In genomic region chr12:9651265-9651729, GRCh38 we compare ENCODE assay signal across 8 cellular contexts. TPM values are rescaled to one million over a fixed set of nuclear protein-coding genes. Genes with fewer than 3 reads are reported as not detected.
DNase-seq lines count a peak whose midpoint lies in the region; ATAC-seq and TF ChIP-seq lines count a peak whose summit lies in the region.

No MANE protein-coding gene starts in this region.

- peak overlapping the region; percentile 97 for H3K27ac Mint-ChIP-seq in activated T-cell treated with anti-CD3 and anti-CD28 coated beads, Interleukin-2, amount 50 U/mL, for 72 hours
- peak overlapping the region; percentile 97 to 100 (median 97) for H3K27ac Mint-ChIP-seq in immature natural killer cell

- peak in 2 of 3 donors; percentile 57 to 65 for DNase-seq in stimulated activated CD4-positive, alpha-beta T cell treated with anti-CD3 and anti-CD28 coated beads, Interleukin-12 subunit alpha, Interleukin-12 subunit beta, amount 100 ng/mL, for 48 hours (ENCODE audit: low read depth in 2 of 3, low spot score in 1 of 3)
- DNase-seq in stimulated activated CD4-positive, alpha-beta T cell treated with anti-CD3 and anti-CD28 coated beads, Interleukin-12 subunit alpha, Interleukin-12 subunit beta, amount 100 ng/mL, for 4 hours = no peak
- peak; percentile 71 to 77 for DNase-seq in activated T-cell treated with anti-CD3 and anti-CD28 coated beads, Interleukin-2, amount 50 U/mL, for 72 hours
- DNase-seq in immature natural killer cell (peak; percentile 42 to 49 (median 48)), tibial artery (no peak), ureter (ENCODE audit: low spot score) (no peak), GM20000 (ENCODE audit: low spot score) (no peak)

- no peaks in the 10 kb centered on the region for H3K27me3 ChIP-seq in tibial artery

- H3K4me3 ChIP-seq in tibial artery = no peak overlapping the region

- H3K4me1 Mint-ChIP-seq in activated T-cell treated with anti-CD3 and anti-CD28 coated beads, Interleukin-2, amount 50 U/mL, for 72 hours (ENCODE audit: low read depth) = peaks cover 61% of the 10 kb centered on the region
- H3K4me1 Mint-ChIP-seq in immature natural killer cell = peaks cover 64 to 74% of the 10 kb centered on the region in 2 donors

- H3K4me1 ChIP-seq in tibial artery = peaks cover 0 to 30% (median 14%) of the 10 kb centered on the region in 4 donors

- H3K9me3 Mint-ChIP-seq in activated T-cell treated with anti-CD3 and anti-CD28 coated beads, Interleukin-2, amount 50 U/mL, for 72 hours = peaks cover 0 to 4% of the 10 kb centered on the region in 2 donors
- peaks cover 0 to 5% (median under 1%) of the 10 kb centered on the region in 6 donors for H3K9me3 Mint-ChIP-seq in immature natural killer cell

- no peaks in the 10 kb centered on the region for H3K27me3 Mint-ChIP-seq in activated T-cell treated with anti-CD3 and anti-CD28 coated beads, Interleukin-2, amount 50 U/mL, for 72 hours (ENCODE audit: low read depth)
- peaks cover 30 to 45% (median 42%) of the 10 kb centered on the region in 3 donors for H3K27me3 Mint-ChIP-seq in immature natural killer cell (ENCODE audit: low read depth in 3 of 3)

- peak overlapping the region; percentile 25 to 89 for H3K27ac ChIP-seq in tibial artery

- peaks cover 38 to 61% of the 10 kb centered on the region in 2 donors for H3K36me3 Mint-ChIP-seq in activated T-cell treated with anti-CD3 and anti-CD28 coated beads, Interleukin-2, amount 50 U/mL, for 72 hours (ENCODE audit: insufficient read depth in 2 of 2)
- H3K36me3 Mint-ChIP-seq in immature natural killer cell = peaks cover 49 to 60% (median 55%) of the 10 kb centered on the region in 3 donors

- peaks cover 19 to 22% (median 20%) of the 10 kb centered on the region in 3 donors for H3K36me3 ChIP-seq in tibial artery

- TF ChIP-seq CTCF in tibial artery (IDR thresholded peaks at IDR 0.05) (no peak), GM20000 (IDR thresholded peaks at IDR 0.05; ENCODE audit: extremely low read depth, missing control alignments) (no peak)

- peak; percentile 18 to 36 for ATAC-seq in activated T-cell treated with anti-CD3 and anti-CD28 coated beads, Interleukin-2, amount 50 U/mL, for 72 hours (replicated peaks in 1 of 2)
- ATAC-seq in HG02885 (IDR thresholded peaks at IDR 0.05; ENCODE audit: poor library complexity, unreplicated experiment) = no peak

- H3K4me3 Mint-ChIP-seq in activated T-cell treated with anti-CD3 and anti-CD28 coated beads, Interleukin-2, amount 50 U/mL, for 72 hours = peak overlapping the region; percentile 97 to 99
- peak overlapping the region; percentile 97 to 100 (median 99) for H3K4me3 Mint-ChIP-seq in immature natural killer cell

- no peaks in the 10 kb centered on the region for H3K9me3 ChIP-seq in tibial artery

- intact Hi-C loops in tibial artery (cut with DNase I; ENCODE audit: low total_unique reads) = no loop called here

RNA-seq across cellular contexts. Expression of gene CLEC2D, which starts 18.2 kb away (rescaled TPM):
- 100 to 1,000 TPM; 269 to 293 TPM for total RNA-seq in activated T-cell treated with anti-CD3 and anti-CD28 coated beads, Interleukin-2, amount 50 U/mL, for 72 hours
- polyA plus RNA-seq in immature natural killer cell = 10 to 100 TPM; 37.7 to 57.3 (median 38.7) TPM
- 32.6 TPM for total RNA-seq in ureter

RNA-seq across cellular contexts. Expression of gene KLRB1, which starts 43.6 kb away (rescaled TPM):
- total RNA-seq in activated T-cell treated with anti-CD3 and anti-CD28 coated beads, Interleukin-2, amount 50 U/mL, for 72 hours = 1 to 10 TPM in 1 of 2 donors, under 1 TPM in 1; 0.89 to 3.0 TPM
- 100 to 1,000 TPM; 303 to 351 (median 347) TPM for polyA plus RNA-seq in immature natural killer cell
- total RNA-seq in ureter = 1.6 TPM

Comparison
In these comparisons a context has a peak if more than half of its experiments do, and no peak if none do; other contexts are left out.
1. DNase-seq: peak in stimulated activated CD4-positive, alpha-beta T cell treated with anti-CD3 and anti-CD28 coated beads, Interleukin-12 subunit alpha, Interleukin-12 subunit beta, amount 100 ng/mL, for 48 hours (2 of 3), activated T-cell treated with anti-CD3 and anti-CD28 coated beads, Interleukin-2, amount 50 U/mL, for 72 hours (2 of 2) and immature natural killer cell (3 of 3); none in stimulated activated CD4-positive, alpha-beta T cell treated with anti-CD3 and anti-CD28 coated beads, Interleukin-12 subunit alpha, Interleukin-12 subunit beta, amount 100 ng/mL, for 4 hours (single experiment), tibial artery (0 of 2), ureter (single experiment) and GM20000 (single experiment).